In genomic region chr17:27370776-27371175, GRCh38 we compare ENCODE assay signal across 29 cellular contexts.
DNase-seq lines count a peak whose midpoint lies in the region; ATAC-seq, FAIRE-seq and TF ChIP-seq lines count a peak whose summit lies in the region.
"Had no signal": no experiment of that assay in that cellular context is flagged by ENCODE, and none has a peak within 500 bp of the region (broad histone marks: within the 10 kb centered on the region; RNA-seq: fewer than 3 reads in every experiment).

No MANE protein-coding gene starts in this region.

- no peak overlapping the region for H3K4me2 ChIP-seq in HepG2 (ENCODE audit: low read depth, low read length)
- H3K4me2 ChIP-seq in K562 (ENCODE audit: insufficient read depth, low read length) = no peak overlapping the region
- H3K4me2 ChIP-seq: BLaER1 had no signal

- BruUV-seq in HepG2 (replicated peaks; lab: Mats Ljungman, UMichigan) = no TSS peak
- BruUV-seq in K562 (replicated peaks; lab: Mats Ljungman, UMichigan) = no TSS peak

- TF ChIP-seq RAD21 in HepG2 (CRISPR knock-in tag; IDR thresholded peaks at IDR 0.05) (no peak), K562 (CRISPR knock-in tag; conservative IDR thresholded peaks at IDR 0.05 in 1 of 2, IDR thresholded peaks at IDR 0.05 in 1 of 2) (no peak)

- peaks cover 3 to 20% of the 10 kb centered on the region in 2 experiments; a peak in 4 of 5 replicates for H3K27me3 ChIP-seq in HepG2 (ENCODE audit: control insufficient read depth in 1 of 2, insufficient read depth in 2 of 2, low read length in 2 of 2)
- H3K27me3 ChIP-seq in right lobe of liver = no peaks in the 10 kb centered on the region
- no peaks in the 10 kb centered on the region for H3K27me3 ChIP-seq in K562 (ENCODE audit: control insufficient read depth in 2 of 2, insufficient read depth in 2 of 2, low read length in 2 of 2)
- H3K27me3 ChIP-seq in uterus = no peaks in the 10 kb centered on the region
- H3K27me3 ChIP-seq: BE2C, BLaER1 had no signal

- no peaks in the 10 kb centered on the region for H3K9me1 ChIP-seq in K562 (ENCODE audit: control insufficient read depth, insufficient read depth, low read length)

- in situ Hi-C loops in HepG2 (cut with HindIII; ENCODE audit: extremely low pct_ligation_motif_present, low pct_unique_long_range_greater_than_20kb) (no loop called here), K562 (cut with MboI) (loop anchor here (10.0 kb wide), 1 partner anchor 224 kb away; no protein-coding TSS in a partner anchor)

- H3K9me3 Mint-ChIP-seq in WTC11 = peaks cover 52% of the 10 kb centered on the region

- no peak for DNase-seq in HepG2 (ENCODE audit: low spot score)
- no peak for DNase-seq in right lobe of liver
- peak; percentile 32 for DNase-seq in NCI-H226
- no peak for DNase-seq in WTC11 (ENCODE audit: low spot score)
- no peak for DNase-seq in K562 (ENCODE audit: extremely low read depth in 1 of 4, low spot score in 3 of 4)
- no peak for DNase-seq in uterus
- DNase-seq in iPS-NIHi7 (ENCODE audit: extremely low spot score) = no peak
- DNase-seq in SHP77 (lab: John Stamatoyannopoulos, UW) = no peak
- DNase-seq: 8988T; ACHN; BE2C; C1 segment of cervical spinal cord; CD4-positive, alpha-beta memory T cell; CD4-positive, CD25-positive, alpha-beta regulatory T cell; CD8-positive, alpha-beta memory T cell; COR-L47; DMS 273 treated with DMSO at 0.1 percent for 48 hours; DMS153; DMS53; DMS79; DND-41; EL; GDM1 had no signal

- no peak for ATAC-seq in HepG2
- ATAC-seq in right lobe of liver = no peak
- no peak for ATAC-seq in WTC11
- ATAC-seq in K562 = no peak
- ATAC-seq: GM12878 had no signal

- no peak overlapping the region for H3K27ac ChIP-seq in HepG2 (ENCODE audit: extremely low read length, insufficient read depth, low read length)
- H3K27ac ChIP-seq in right lobe of liver = no peak overlapping the region
- no peak overlapping the region for H3K27ac ChIP-seq in K562 (ENCODE audit: extremely low read depth, low read depth, low read length)
- no peak overlapping the region for H3K27ac ChIP-seq in uterus
- H3K27ac ChIP-seq: BLaER1 had no signal

- H3K27ac Mint-ChIP-seq in WTC11 = no peak overlapping the region
- H3K27ac Mint-ChIP-seq: CD14-positive monocyte; CD4-positive, alpha-beta memory T cell; CD8-positive, alpha-beta memory T cell had no signal

- H4K20me1 ChIP-seq in HepG2 (ENCODE audit: insufficient read depth, low read length) = no peaks in the 10 kb centered on the region
- H4K20me1 ChIP-seq in K562 (replicated peaks; ENCODE audit: control insufficient read depth, insufficient read depth, low read length) = no peaks in the 10 kb centered on the region
- H4K20me1 ChIP-seq: BLaER1 had no signal

- TF ChIP-seq CTCF in HepG2 (CRISPR knock-in tag; IDR thresholded peaks at IDR 0.05) (no peak), right lobe of liver (IDR thresholded peaks at IDR 0.05) (no peak), WTC11 (IDR thresholded peaks at IDR 0.05) (no peak), K562 (IDR thresholded peaks at IDR 0.05 in 2 of 3, conservative IDR thresholded peaks at IDR 0.05 in 1 of 3; ENCODE audit: insufficient read depth in 2 of 3, low read depth in 1 of 3, low read length in 3 of 3) (no peak), uterus (IDR thresholded peaks at IDR 0.05) (no peak)

- no peak overlapping the region for H3K4me3 Mint-ChIP-seq in WTC11
- H3K4me3 Mint-ChIP-seq: CD14-positive monocyte; CD4-positive, alpha-beta memory T cell; CD4-positive, CD25-positive, alpha-beta regulatory T cell; CD8-positive, alpha-beta memory T cell had no signal

- POLR2A ChIA-PET in HepG2 (lab: Yijun Ruan, JAX) (no interaction called here), WTC11 (lab: Charles Lee) (no interaction called here), K562 (lab: Yijun Ruan, JAX) (no interaction called here)

- peaks cover 16% of the 10 kb centered on the region for H3K4me1 Mint-ChIP-seq in WTC11
- H3K4me1 Mint-ChIP-seq: CD4-positive, alpha-beta memory T cell; CD4-positive, CD25-positive, alpha-beta regulatory T cell; CD8-positive, alpha-beta memory T cell had no signal

- FAIRE-seq in HepG2 (lab: Jason Lieb, UNC) (no peak), K562 (lab: Jason Lieb, UNC) (no peak)
- FAIRE-seq: A204.1, GM12878, GM12892, GM18507 had no signal

- H3K36me3 Mint-ChIP-seq in WTC11 = peaks cover 38% of the 10 kb centered on the region
- H3K36me3 Mint-ChIP-seq: CD4-positive, CD25-positive, alpha-beta regulatory T cell had no signal

- CTCF ChIA-PET in HepG2 (lab: Yijun Ruan, JAX; ENCODE audit: low intra/inter-chr PET ratio, low total read pairs) (interaction anchor here (0.6 kb wide), 1 partner anchor 11 kb away, joined by 3 read pairs; no protein-coding TSS in a partner anchor), WTC11 (lab: Charles Lee) (no interaction called here), K562 (lab: Yijun Ruan, JAX; ENCODE audit: low intra/inter-chr PET ratio) (no interaction called here)

- WGBS in HepG2 (ENCODE audit: low lambda C conversion rate) = 60% methylated on average over 1 of the region's 1 CpG
- WGBS in right lobe of liver (ENCODE audit: insufficient coverage, low coverage, low lambda C conversion rate, missing lambda C conversion rate) = 83% methylated on average over 1 of the region's 1 CpG
- WGBS in K562 (ENCODE audit: insufficient coverage, low coverage, missing lambda C conversion rate) = 100% methylated on average over 1 of the region's 1 CpG

- peaks cover 20% of the 10 kb centered on the region for H3K27me3 Mint-ChIP-seq in WTC11 (ENCODE audit: low read depth)

- H3K4me1 ChIP-seq in HepG2 (ENCODE audit: insufficient read depth, low read length) (peaks cover 20% of the 10 kb centered on the region), right lobe of liver (no peaks in the 10 kb centered on the region), K562 (replicated peaks in 1 of 2; ENCODE audit: control insufficient read depth in 2 of 2, insufficient read depth in 2 of 2, low read length in 2 of 2) (peaks cover 19 to 20% of the 10 kb centered on the region in 2 experiments), uterus (no peaks in the 10 kb centered on the region)
- H3K4me1 ChIP-seq: BE2C, BLaER1 had no signal

- TF ChIP-seq EP300 in HepG2 (IDR thresholded peaks at IDR 0.05; ENCODE audit: low read depth in 2 of 2, low read length in 2 of 2) (no peak), HepG2 (CRISPR knock-in tag; IDR thresholded peaks at IDR 0.05; ENCODE audit: borderline replicate concordance) (no peak), K562 (IDR thresholded peaks at IDR 0.05; ENCODE audit: low read length) (no peak)

- H3K36me3 ChIP-seq in HepG2 (replicated peaks in 1 of 2; ENCODE audit: control insufficient read depth in 1 of 2, insufficient read depth in 2 of 2, low read length in 2 of 2) (no peaks in the 10 kb centered on the region), right lobe of liver (no peaks in the 10 kb centered on the region), K562 (ENCODE audit: control insufficient read depth, insufficient read depth, low read length) (no peaks in the 10 kb centered on the region), uterus (no peaks in the 10 kb centered on the region)
- H3K36me3 ChIP-seq: BE2C, BLaER1 had no signal

- TF ChIP-seq POLR2A in HepG2 (IDR thresholded peaks at IDR 0.05; ENCODE audit: insufficient read depth in 1 of 2, low read depth in 2 of 2, low read length in 2 of 2) (no peak), right lobe of liver (IDR thresholded peaks at IDR 0.05) (no peak), K562 (conservative IDR thresholded peaks at IDR 0.05) (no peak), uterus (IDR thresholded peaks at IDR 0.05) (no peak)

- H2AFZ ChIP-seq in HepG2 (ENCODE audit: low read length) (no peak overlapping the region), K562 (ENCODE audit: low read depth, low read length) (no peak overlapping the region)

- intact Hi-C loops in HepG2 (cut with micrococcal nuclease; ENCODE audit: unreplicated experiment) = no loop called here
- intact Hi-C loops in right lobe of liver (cut with DNase I) = no loop called here
- intact Hi-C loops in K562 (cut with micrococcal nuclease) = no loop called here
- intact Hi-C loops in uterus (cut with DNase I; ENCODE audit: low total_unique reads) = no loop called here

- H3K9me3 ChIP-seq in HepG2 (ENCODE audit: low read length) = no peaks in the 10 kb centered on the region; the same call in 1 of the 2 replicates
- peaks cover 0 to 4% (median 0%) of the 10 kb centered on the region in 4 donors for H3K9me3 ChIP-seq in right lobe of liver
- H3K9me3 ChIP-seq in K562 (replicated peaks; ENCODE audit: control insufficient read depth, insufficient read depth, low read depth, low read length) = peaks cover 15% of the 10 kb centered on the region
- H3K9me3 ChIP-seq in uterus = no peaks in the 10 kb centered on the region
- H3K9me3 ChIP-seq: BE2C had no signal

- H3K4me3 ChIP-seq in HepG2 (replicated peaks in 1 of 3; ENCODE audit: insufficient read depth in 1 of 3, low read depth in 2 of 3, low read length in 3 of 3) (no peak overlapping the region), right lobe of liver (no peak overlapping the region), K562 (no peak overlapping the region), uterus (no peak overlapping the region)
- H3K4me3 ChIP-seq: BLaER1, GM12878 had no signal

- no peak overlapping the region for H3K9ac ChIP-seq in HepG2 (ENCODE audit: insufficient read depth, low read depth, low read length)
- no peak overlapping the region for H3K9ac ChIP-seq in K562 (ENCODE audit: insufficient read depth in 1 of 2, low read depth in 2 of 2, low read length in 2 of 2)
- H3K9ac ChIP-seq: BLaER1 had no signal

- no peaks in the 10 kb centered on the region for H3K79me2 ChIP-seq in HepG2 (ENCODE audit: insufficient read depth, low read length)
- no peaks in the 10 kb centered on the region for H3K79me2 ChIP-seq in K562 (ENCODE audit: control insufficient read depth, insufficient read depth, low read length)

TF ChIP-seq in WTC11, 78 proteins besides CTCF, POLR2A, EP300 and RAD21 (continues in another document):
- no peak for TF ChIP-seq ATF3 (CRISPR knock-in tag; conservative IDR thresholded peaks at IDR 0.05)

TF ChIP-seq in K562, 482 proteins besides CTCF, POLR2A, EP300 and RAD21 (continues in another document):
- TF ChIP-seq HNRNPK (IDR thresholded peaks at IDR 0.05; ENCODE audit: low read depth, low read length, poor library complexity, severe bottlenecking) (no peak), ATF6 (CRISPR knock-in tag; IDR thresholded peaks at IDR 0.05) (no peak)

Comparison
In these comparisons a context has a peak if more than half of its experiments do, and no peak if none do; other contexts are left out.
1. Of the 241 proteins assayed by ChIP-seq in both HepG2 and K562: peak only in HepG2: none; only in K562: CBX5, EHMT2, NFATC3 and TRIM24; in both: none; in neither: 236; mixed calls (peak in some experiments, not most) for 1.